Comparison of ENCODE assay signal across 8 cellular contexts in the genomic region with DNA sequence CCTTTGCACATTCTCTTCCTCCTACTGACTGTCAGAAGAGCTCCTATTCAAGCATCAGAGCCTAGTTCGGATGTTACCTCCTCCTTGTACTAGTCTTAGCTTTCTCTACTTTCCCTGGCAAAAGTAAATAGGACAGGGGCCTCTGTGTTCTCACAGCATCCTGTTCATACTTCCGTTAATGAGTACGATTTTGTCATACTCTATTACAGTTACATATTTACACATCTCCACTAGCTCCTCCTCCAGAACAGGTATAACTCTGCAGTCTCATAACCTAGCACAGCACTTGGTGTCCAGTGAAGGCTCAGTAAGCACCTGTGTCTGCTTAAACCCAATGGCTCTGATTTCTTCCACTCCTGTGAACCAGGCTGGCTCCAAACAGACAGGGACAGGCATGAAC. TPM values are rescaled to one million over a fixed set of nuclear protein-coding genes. Genes with fewer than 3 reads are reported as not detected.
DNase-seq lines count a peak whose midpoint lies in the region; ATAC-seq and TF ChIP-seq lines count a peak whose summit lies in the region.

No MANE protein-coding gene starts in this region.

- H3K27ac Mint-ChIP-seq in activated naive CD4-positive, alpha-beta T cell treated with anti-CD3 and anti-CD28 coated beads, Interleukin-2, amount 50 U/mL, for 72 hours = peak overlapping the region; percentile 7 to 16
- H3K27ac Mint-ChIP-seq in glutamatergic neuron (ENCODE audit: unreplicated experiment) = no peak overlapping the region

- H3K27me3 Mint-ChIP-seq in activated T-cell treated with anti-CD3 and anti-CD28 coated beads, Interleukin-2, amount 50 U/mL, for 4 hours (ENCODE audit: low read depth) = no peaks in the 10 kb centered on the region
- no peaks in the 10 kb centered on the region for H3K27me3 Mint-ChIP-seq in glutamatergic neuron (ENCODE audit: unreplicated experiment)

- peaks cover 3 to 4% of the 10 kb centered on the region in 2 donors for H3K36me3 ChIP-seq in lung (ENCODE audit: control insufficient read depth in 2 of 2, insufficient read depth in 2 of 2, low read length in 2 of 2)
- H3K36me3 ChIP-seq in tibial artery = peaks cover 0 to 12% (median 5%) of the 10 kb centered on the region in 3 donors

- H3K9me3 ChIP-seq in lung (ENCODE audit: control insufficient read depth in 2 of 2, insufficient read depth in 1 of 2, low read length in 1 of 2) (no peaks in the 10 kb centered on the region), tibial artery (no peaks in the 10 kb centered on the region)

- ATAC-seq in activated T-cell treated with anti-CD3 and anti-CD28 coated beads, Interleukin-2, amount 50 U/mL, for 4 hours = no peak
- ATAC-seq in activated naive CD4-positive, alpha-beta T cell treated with anti-CD3 and anti-CD28 coated beads, Interleukin-2, amount 50 U/mL, for 72 hours = no peak
- peak; percentile 30 for ATAC-seq in lung (ENCODE audit: insufficient read depth, low FRiP score)
- no peak for ATAC-seq in GM19467 (IDR thresholded peaks at IDR 0.05; ENCODE audit: unreplicated experiment)

- peaks cover 68% of the 10 kb centered on the region for H3K4me1 Mint-ChIP-seq in activated T-cell treated with anti-CD3 and anti-CD28 coated beads, Interleukin-2, amount 50 U/mL, for 4 hours (ENCODE audit: low read depth)
- peaks cover 15% of the 10 kb centered on the region for H3K4me1 Mint-ChIP-seq in glutamatergic neuron (ENCODE audit: low read depth, unreplicated experiment)

- WGBS in lung, 2 donors = 13 to 20% methylated on average over 3 of the region's 3 CpGs

- H3K4me3 ChIP-seq in lung (no peak overlapping the region), tibial artery (no peak overlapping the region)

- peak overlapping the region; percentile 41 for H3K4me3 Mint-ChIP-seq in activated T-cell treated with anti-CD3 and anti-CD28 coated beads, Interleukin-2, amount 50 U/mL, for 4 hours
- H3K4me3 Mint-ChIP-seq in glutamatergic neuron (ENCODE audit: unreplicated experiment) = no peak overlapping the region

- peaks cover 25 to 29% of the 10 kb centered on the region in 2 donors for H3K4me1 ChIP-seq in lung (ENCODE audit: control insufficient read depth in 2 of 2, insufficient read depth in 2 of 2, low read length in 2 of 2)
- peaks cover 0 to 83% (median 50%) of the 10 kb centered on the region in 4 donors for H3K4me1 ChIP-seq in tibial artery

- TF ChIP-seq CTCF in lung (IDR thresholded peaks at IDR 0.05; ENCODE audit: control extremely low read depth, extremely low read depth) (no peak), tibial artery (IDR thresholded peaks at IDR 0.05) (no peak), glutamatergic neuron (IDR thresholded peaks at IDR 0.05; ENCODE audit: partially characterized antibody, unreplicated experiment) (no peak)

- no peaks in the 10 kb centered on the region for H3K27me3 ChIP-seq in lung (ENCODE audit: control insufficient read depth, insufficient read depth)
- H3K27me3 ChIP-seq in tibial artery = no peaks in the 10 kb centered on the region

- intact Hi-C loops in tibial artery (cut with DNase I; ENCODE audit: low total_unique reads) = loop anchor here (10.0 kb wide), 1 partner anchor 1325 kb away; no protein-coding TSS in a partner anchor

- no peaks in the 10 kb centered on the region for H3K9me3 Mint-ChIP-seq in activated T-cell treated with anti-CD3 and anti-CD28 coated beads, Interleukin-2, amount 50 U/mL, for 4 hours
- H3K9me3 Mint-ChIP-seq in activated naive CD4-positive, alpha-beta T cell treated with anti-CD3 and anti-CD28 coated beads, Interleukin-2, amount 50 U/mL, for 72 hours = no peaks in the 10 kb centered on the region
- H3K9me3 Mint-ChIP-seq in glutamatergic neuron (ENCODE audit: unreplicated experiment) = peaks cover 2% of the 10 kb centered on the region

- H3K27ac ChIP-seq in lung (ENCODE audit: low read depth in 1 of 2, low read length in 1 of 2) = peak overlapping the region in 1 of 2 donors; percentile 95
- H3K27ac ChIP-seq in tibial artery = peak overlapping the region; percentile 61 to 63

- DNase-seq in activated T-cell treated with anti-CD3 and anti-CD28 coated beads, Interleukin-2, amount 50 U/mL, for 4 hours = no peak
- DNase-seq in activated T-cell treated with anti-CD3 and anti-CD28 coated beads for 4 hours (no peak), lung (ENCODE audit: low spot score) (no peak), tibial artery (no peak), glutamatergic neuron (no peak), activated gamma-delta T cell treated with Interleukin-2 at 50 U/mL for 16 hours (no peak)
- no peak for DNase-seq in activated naive CD4-positive, alpha-beta T cell treated with anti-CD3 and anti-CD28 coated beads, Interleukin-2, amount 50 U/mL, for 72 hours (ENCODE audit: low spot score in 2 of 2)

- H3K36me3 Mint-ChIP-seq in activated T-cell treated with anti-CD3 and anti-CD28 coated beads, Interleukin-2, amount 50 U/mL, for 4 hours (ENCODE audit: insufficient read depth) = peaks cover 21% of the 10 kb centered on the region
- peaks cover 0 to 5% of the 10 kb centered on the region in 2 donors for H3K36me3 Mint-ChIP-seq in activated naive CD4-positive, alpha-beta T cell treated with anti-CD3 and anti-CD28 coated beads, Interleukin-2, amount 50 U/mL, for 72 hours
- no peaks in the 10 kb centered on the region for H3K36me3 Mint-ChIP-seq in glutamatergic neuron (ENCODE audit: unreplicated experiment)

RNA-seq across cellular contexts. Expression of a gene that starts 7.0 kb away (rescaled TPM):
- 10 to 100 TPM; 31.6 to 46.4 (median 42.6) TPM for total RNA-seq in activated T-cell treated with anti-CD3 and anti-CD28 coated beads, Interleukin-2, amount 50 U/mL, for 4 hours
- total RNA-seq in activated naive CD4-positive, alpha-beta T cell treated with anti-CD3 and anti-CD28 coated beads, Interleukin-2, amount 50 U/mL, for 72 hours = 10 to 100 TPM; 50.8 to 57.0 TPM
- 10 to 100 TPM; 54.1 to 56.5 TPM for total RNA-seq in lung
- polyA plus RNA-seq in lung = 10 to 100 TPM; 19.6 to 37.8 TPM
- 60.3 TPM for total RNA-seq in glutamatergic neuron (ENCODE audit: unreplicated experiment)
